ENCODE assay signal across 1 cellular context in genomic region chr1:85576642-85577420, GRCh38.
A peak's percentile ranks its signal among the peaks of the same experiment; 100 is the strongest.
TF ChIP-seq lines count a peak whose summit lies in the region.

No MANE protein-coding gene starts in this region.

TF ChIP-seq in HEK293, 187 proteins besides CTCF, POLR2A, EP300 and RAD21 (continued from another document):
- TF ChIP-seq SCRT1 (tag by site-specific recombination; IDR thresholded peaks at IDR 0.05; ENCODE audit: borderline replicate concordance) (0 out of 2 replicates have a peak, but pooled peaks have one; percentile 43), ZNF423 (tag by site-specific recombination; IDR thresholded peaks at IDR 0.05) (peak; percentile 94), ZNF140 (tag by site-specific recombination; IDR thresholded peaks at IDR 0.05) (no peak), SCRT2 (tag by site-specific recombination; IDR thresholded peaks at IDR 0.05) (peak; percentile 93), ZNF768 (tag by site-specific recombination; IDR thresholded peaks at IDR 0.05) (no peak), HOXC10 (CRISPR knock-in tag; IDR thresholded peaks at IDR 0.05) (0 out of 2 replicates have a peak, but pooled peaks have one; percentile 18), ZBTB26 (tag by site-specific recombination; optimal IDR thresholded peaks at IDR 0.05) (peak; percentile 85), ZNF350 (tag by site-specific recombination; IDR thresholded peaks at IDR 0.05) (no peak), ZNF658 (tag by site-specific recombination; IDR thresholded peaks at IDR 0.05) (no peak), ZNF449 (tag by site-specific recombination; IDR thresholded peaks at IDR 0.05) (no peak; the same call in 1 of the 2 replicates), KLF7 (tag by site-specific recombination; IDR thresholded peaks at IDR 0.05; ENCODE audit: borderline replicate concordance) (peak; percentile 68), ZNF23 (tag by site-specific recombination; IDR thresholded peaks at IDR 0.05; ENCODE audit: borderline replicate concordance) (no peak), ZBTB10 (tag by site-specific recombination; IDR thresholded peaks at IDR 0.05) (peak; percentile 80; the same call in 1 of the 2 replicates), ZNF792 (tag by site-specific recombination; IDR thresholded peaks at IDR 0.05) (0 out of 2 replicates have a peak, but pooled peaks have one; percentile 56), ZNF274 (IDR thresholded peaks at IDR 0.05; ENCODE audit: low read length) (no peak), ZNF274 (tag by site-specific recombination; IDR thresholded peaks at IDR 0.05; ENCODE audit: borderline replicate concordance) (no peak), ZNF280C (tag by site-specific recombination; IDR thresholded peaks at IDR 0.05) (no peak), ZNF221 (tag by site-specific recombination; IDR thresholded peaks at IDR 0.05; ENCODE audit: borderline replicate concordance) (no peak), KLF16 (tag by site-specific recombination; IDR thresholded peaks at IDR 0.05) (peak; percentile 94), GLI2 (tag by site-specific recombination; IDR thresholded peaks at IDR 0.05; ENCODE audit: borderline replicate concordance, low read depth) (no peak), ZNF202 (tag by site-specific recombination; IDR thresholded peaks at IDR 0.05; ENCODE audit: borderline replicate concordance) (no peak), ZSCAN4 (tag by site-specific recombination; IDR thresholded peaks at IDR 0.05) (peak; percentile 82), ZNF223 (tag by site-specific recombination; IDR thresholded peaks at IDR 0.05) (no peak; the same call in 1 of the 2 replicates), ZNF416 (tag by site-specific recombination; IDR thresholded peaks at IDR 0.05) (no peak), PRDM1 (tag by site-specific recombination; IDR thresholded peaks at IDR 0.05) (no peak), ZNF138 (tag by site-specific recombination; IDR thresholded peaks at IDR 0.05; ENCODE audit: borderline replicate concordance) (no peak), ZNF571 (tag by site-specific recombination; IDR thresholded peaks at IDR 0.05) (no peak), ZSCAN16 (tag by site-specific recombination; IDR thresholded peaks at IDR 0.05) (no peak), ZNF76 (tag by site-specific recombination; IDR thresholded peaks at IDR 0.05; ENCODE audit: borderline replicate concordance, low read depth) (peak; percentile 83; the same call in 1 of the 2 replicates), KLF8 (tag by site-specific recombination; IDR thresholded peaks at IDR 0.05) (peak; percentile 84), PRDM10 (tag by site-specific recombination; IDR thresholded peaks at IDR 0.05) (no peak; the same call in 1 of the 2 replicates), ZNF555 (tag by site-specific recombination; conservative IDR thresholded peaks at IDR 0.05) (no peak), ZNF488 (tag by site-specific recombination; IDR thresholded peaks at IDR 0.05) (no peak), ZNF843 (tag by site-specific recombination; IDR thresholded peaks at IDR 0.05) (peak; percentile 57), ZFP37 (tag by site-specific recombination; IDR thresholded peaks at IDR 0.05) (no peak; the same call in 1 of the 2 replicates), ZNF518A (tag by site-specific recombination; conservative IDR thresholded peaks at IDR 0.05; ENCODE audit: low read depth) (no peak)
